ENCODE assay signal across 15 cellular contexts in the genomic region with DNA sequence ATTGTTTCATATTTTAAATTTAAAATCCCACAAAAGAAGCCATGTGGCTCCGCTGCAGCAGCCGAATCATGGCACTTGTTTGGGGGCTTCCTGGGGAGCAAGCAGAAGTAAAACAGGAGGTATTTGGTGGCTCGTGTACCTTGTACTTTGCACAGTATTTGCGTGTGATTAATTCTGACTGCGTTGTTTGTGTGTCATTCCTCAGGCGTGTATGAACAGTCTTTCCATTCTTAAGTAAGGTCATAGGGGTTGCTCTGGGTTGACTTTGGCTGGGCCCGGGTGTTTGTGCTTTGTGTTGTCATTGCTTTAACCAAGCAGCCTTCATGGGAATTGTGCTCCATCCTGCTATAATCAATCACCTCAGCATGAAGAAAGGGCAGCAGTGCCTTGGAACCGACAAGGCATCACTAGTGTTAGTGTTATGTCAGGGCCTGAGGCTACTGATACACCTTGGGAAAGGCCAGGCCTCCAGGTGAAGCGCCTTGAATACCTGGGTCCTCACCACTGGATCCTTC.
"Had no signal": no experiment of that assay in that cellular context is flagged by ENCODE, and none has a peak within 500 bp of the region (broad histone marks: within the 10 kb centered on the region; RNA-seq: fewer than 3 reads in every experiment).

No MANE protein-coding gene starts in this region.

- H3K27me3 ChIP-seq: transverse colon had no signal

- DNase-seq: activated B cell treated with CpG ODN at 0.5 μM for 24 hours; activated CD4-positive, alpha-beta T cell treated with anti-CD3 and anti-CD28 coated beads for 48 hours; activated CD8-positive, alpha-beta T cell treated with anti-CD3 and anti-CD28 coated beads for 36 hours; activated gamma-delta T cell treated with Interleukin-2 at 50 U/mL for 16 hours; activated naive CD8-positive, alpha-beta T cell treated with anti-CD3 and anti-CD28 coated beads for 36 hours; activated T-cell treated with anti-CD3 and anti-CD28 coated beads, Interleukin-2, amount 50 U/mL, for 72 hours; islet precursor cell; naive thymus-derived CD4-positive, alpha-beta T cell; retina; stimulated activated CD4-positive, alpha-beta T cell treated with anti-CD3 and anti-CD28 coated beads, Interleukin-15, amount 100 ng/mL, for 24 hours; stimulated activated CD4-positive, alpha-beta T cell treated with anti-CD3 and anti-CD28 coated beads, Interleukin-4, amount 100 ng/mL, for 1 hour; stimulated activated naive B cell treated with anti-CD40 and anti-IgM and Interleukin-4, amounts not matched to agents 10 μg/mL and 1 μg/mL and 100 μg/mL, for 72 hours; SW 1271; transverse colon had no signal

- H3K4me3 ChIP-seq: transverse colon had no signal

- H3K27ac ChIP-seq: parathyroid adenoma, transverse colon had no signal

- ATAC-seq: activated CD8-positive, alpha-beta T cell treated with anti-CD3 and anti-CD28 coated beads for 36 hours; activated T-cell treated with anti-CD3 and anti-CD28 coated beads, Interleukin-2, amount 50 U/mL, for 72 hours; naive thymus-derived CD4-positive, alpha-beta T cell; stimulated activated naive B cell treated with anti-CD40 and anti-IgM and Interleukin-4, amounts not matched to agents 10 μg/mL and 1 μg/mL and 100 μg/mL, for 72 hours had no signal

- H2AFZ ChIP-seq: parathyroid adenoma had no signal

- H3K9me3 ChIP-seq: transverse colon had no signal

- H3K4me1 ChIP-seq: parathyroid adenoma, transverse colon had no signal

- H3K79me2 ChIP-seq: parathyroid adenoma had no signal
